ENCODE assay signal across 2 cellular contexts in the genomic region with DNA sequence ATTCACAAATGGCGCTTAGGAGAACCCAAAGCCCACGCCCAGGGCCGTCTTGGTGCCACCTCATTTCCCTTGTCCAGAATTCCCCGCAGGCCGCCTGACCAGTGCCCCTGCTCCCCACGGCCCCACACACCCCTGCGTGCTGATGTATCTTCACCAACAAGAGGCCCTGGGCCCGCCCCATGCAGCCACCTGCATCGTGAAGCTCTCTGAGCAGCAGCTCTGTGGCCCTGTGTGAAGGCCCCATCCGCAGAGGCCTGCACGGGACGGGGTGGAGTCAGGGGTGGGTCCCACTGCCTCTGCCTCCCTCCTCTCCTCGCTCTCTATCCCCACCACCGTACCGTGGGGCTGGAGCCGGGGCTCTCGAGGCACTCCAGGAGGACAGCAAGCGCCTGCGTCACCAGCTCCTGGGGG.
TF ChIP-seq lines count a peak whose summit lies in the region.

No MANE protein-coding gene starts in this region.

TF ChIP-seq in SK-N-SH, 30 proteins besides CTCF, POLR2A, EP300 and RAD21:
- TF ChIP-seq GATA2 (CRISPR knock-in tag; IDR thresholded peaks at IDR 0.05) (no peak), RCOR1 (IDR thresholded peaks at IDR 0.05; ENCODE audit: low read length) (no peak), SMC3 (IDR thresholded peaks at IDR 0.05; ENCODE audit: low read depth, low read length) (no peak)
- TF ChIP-seq, protein P1, sequence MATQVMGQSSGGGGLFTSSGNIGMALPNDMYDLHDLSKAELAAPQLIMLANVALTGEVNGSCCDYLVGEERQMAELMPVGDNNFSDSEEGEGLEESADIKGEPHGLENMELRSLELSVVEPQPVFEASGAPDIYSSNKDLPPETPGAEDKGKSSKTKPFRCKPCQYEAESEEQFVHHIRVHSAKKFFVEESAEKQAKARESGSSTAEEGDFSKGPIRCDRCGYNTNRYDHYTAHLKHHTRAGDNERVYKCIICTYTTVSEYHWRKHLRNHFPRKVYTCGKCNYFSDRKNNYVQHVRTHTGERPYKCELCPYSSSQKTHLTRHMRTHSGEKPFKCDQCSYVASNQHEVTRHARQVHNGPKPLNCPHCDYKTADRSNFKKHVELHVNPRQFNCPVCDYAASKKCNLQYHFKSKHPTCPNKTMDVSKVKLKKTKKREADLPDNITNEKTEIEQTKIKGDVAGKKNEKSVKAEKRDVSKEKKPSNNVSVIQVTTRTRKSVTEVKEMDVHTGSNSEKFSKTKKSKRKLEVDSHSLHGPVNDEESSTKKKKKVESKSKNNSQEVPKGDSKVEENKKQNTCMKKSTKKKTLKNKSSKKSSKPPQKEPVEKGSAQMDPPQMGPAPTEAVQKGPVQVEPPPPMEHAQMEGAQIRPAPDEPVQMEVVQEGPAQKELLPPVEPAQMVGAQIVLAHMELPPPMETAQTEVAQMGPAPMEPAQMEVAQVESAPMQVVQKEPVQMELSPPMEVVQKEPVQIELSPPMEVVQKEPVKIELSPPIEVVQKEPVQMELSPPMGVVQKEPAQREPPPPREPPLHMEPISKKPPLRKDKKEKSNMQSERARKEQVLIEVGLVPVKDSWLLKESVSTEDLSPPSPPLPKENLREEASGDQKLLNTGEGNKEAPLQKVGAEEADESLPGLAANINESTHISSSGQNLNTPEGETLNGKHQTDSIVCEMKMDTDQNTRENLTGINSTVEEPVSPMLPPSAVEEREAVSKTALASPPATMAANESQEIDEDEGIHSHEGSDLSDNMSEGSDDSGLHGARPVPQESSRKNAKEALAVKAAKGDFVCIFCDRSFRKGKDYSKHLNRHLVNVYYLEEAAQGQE (IDR thresholded peaks at IDR 0.05; ENCODE audit: low read depth, low read length), result no peak

TF ChIP-seq in SK-N-SH treated with all-trans-retinoic acid at 6 μM for 48 hours, 23 proteins besides CTCF, POLR2A, EP300 and RAD21:
- TF ChIP-seq ESRRG (CRISPR knock-in tag; IDR thresholded peaks at IDR 0.05) (no peak), ZFP30 (CRISPR knock-in tag; IDR thresholded peaks at IDR 0.05) (no peak), BACH2 (CRISPR knock-in tag; IDR thresholded peaks at IDR 0.05; ENCODE audit: borderline replicate concordance) (no peak), ZNF70 (CRISPR knock-in tag; IDR thresholded peaks at IDR 0.05) (no peak), CREB5 (CRISPR knock-in tag; IDR thresholded peaks at IDR 0.05; ENCODE audit: low read depth) (no peak), PATZ1 (CRISPR knock-in tag; IDR thresholded peaks at IDR 0.05; ENCODE audit: borderline replicate concordance) (no peak), PPARA (CRISPR knock-in tag; IDR thresholded peaks at IDR 0.05; ENCODE audit: borderline replicate concordance) (no peak), RARB (CRISPR knock-in tag; IDR thresholded peaks at IDR 0.05) (no peak), ISL1 (CRISPR knock-in tag; IDR thresholded peaks at IDR 0.05) (no peak), TSHZ2 (CRISPR knock-in tag; IDR thresholded peaks at IDR 0.05) (no peak), GLIS3 (CRISPR knock-in tag; IDR thresholded peaks at IDR 0.05) (no peak), TOX (CRISPR knock-in tag; IDR thresholded peaks at IDR 0.05; ENCODE audit: borderline replicate concordance) (no peak), ZC3H10 (CRISPR knock-in tag; IDR thresholded peaks at IDR 0.05) (no peak), SNAI2 (CRISPR knock-in tag; IDR thresholded peaks at IDR 0.05) (no peak), CSDC2 (CRISPR knock-in tag; IDR thresholded peaks at IDR 0.05) (no peak)
TF ChIP-seq in SK-N-SH treated with all-trans-retinoic acid at 6 μM for 48 hours: peak in this region for 0.
